Comparison of ENCODE assay signal across 15 cellular contexts in the genomic region with DNA sequence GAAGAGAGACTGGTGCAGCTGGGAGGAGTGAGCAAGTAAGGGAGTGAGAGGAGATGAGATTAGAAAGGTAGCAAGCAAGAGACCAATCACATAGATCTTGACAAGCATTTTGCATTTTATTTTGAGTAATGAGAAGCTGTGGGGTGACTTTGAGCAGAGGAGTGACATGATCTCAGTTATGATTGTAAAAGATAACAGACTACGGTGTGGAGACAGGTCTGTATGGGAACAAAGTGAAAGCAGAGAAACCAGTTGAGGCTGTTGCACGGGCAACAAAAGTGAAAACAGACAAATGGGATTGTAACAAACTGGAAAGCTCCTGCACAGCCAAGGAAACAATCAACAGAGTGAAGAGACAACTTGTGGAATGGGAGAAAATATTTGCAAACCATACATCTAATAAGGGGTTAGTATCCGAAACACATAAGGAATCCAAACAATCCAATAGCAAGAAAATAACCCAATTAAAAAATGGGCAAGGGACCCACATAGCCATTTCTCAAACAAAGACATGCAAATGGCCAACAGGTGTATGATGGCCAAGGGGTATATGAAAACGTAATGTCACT.
DNase-seq lines count a peak whose midpoint lies in the region; ATAC-seq and TF ChIP-seq lines count a peak whose summit lies in the region.
"Had no signal": no experiment of that assay in that cellular context is flagged by ENCODE, and none has a peak within 500 bp of the region (broad histone marks: within the 10 kb centered on the region; RNA-seq: fewer than 3 reads in every experiment).

No MANE protein-coding gene starts in this region.

- H3K36me3 ChIP-seq in SK-N-SH (replicated peaks in 1 of 2; ENCODE audit: control insufficient read depth in 1 of 2, insufficient read depth in 2 of 2, low read length in 1 of 2) (no peaks in the 10 kb centered on the region), PC-3 (ENCODE audit: low read depth, low read length) (no peaks in the 10 kb centered on the region)

- intact Hi-C loops in PC-3 (cut with micrococcal nuclease), result no loop called here

- peaks cover 19% of the 10 kb centered on the region for H3K4me1 Mint-ChIP-seq in mesothelial cell of epicardium

- no peaks in the 10 kb centered on the region for H3K79me2 ChIP-seq in SK-N-SH (ENCODE audit: insufficient read depth)
- no peaks in the 10 kb centered on the region for H3K79me2 ChIP-seq in PC-3 (ENCODE audit: low read length)

- H3K9me2 ChIP-seq in SK-N-SH (no peaks in the 10 kb centered on the region), PC-3 (replicated peaks; ENCODE audit: low read length) (no peaks in the 10 kb centered on the region)

- H3K27ac ChIP-seq in SK-N-SH (ENCODE audit: low read depth in 2 of 2, low read length in 1 of 2) (no peak overlapping the region), PC-3 (ENCODE audit: low read length) (no peak overlapping the region)

- H4K20me1 ChIP-seq in SK-N-SH (ENCODE audit: insufficient read depth) (no peaks in the 10 kb centered on the region), PC-3 (ENCODE audit: low read length) (no peaks in the 10 kb centered on the region)

- no peak overlapping the region for H3K4me3 ChIP-seq in SK-N-SH (ENCODE audit: low read depth in 2 of 2, low read length in 1 of 2)
- no peak overlapping the region for H3K4me3 ChIP-seq in PC-3 (ENCODE audit: low read length)

- H3K4me1 ChIP-seq in SK-N-SH (ENCODE audit: control insufficient read depth in 1 of 2, insufficient read depth in 2 of 2, low read depth in 1 of 2, low read length in 1 of 2), result no peaks in the 10 kb centered on the region
- peaks cover 19% of the 10 kb centered on the region for H3K4me1 ChIP-seq in PC-3 (ENCODE audit: insufficient read depth, low read length)

- H3K9me3 Mint-ChIP-seq in mesothelial cell of epicardium, result no peaks in the 10 kb centered on the region

- H3F3A ChIP-seq in SK-N-SH (replicated peaks; ENCODE audit: insufficient read depth) (no peaks in the 10 kb centered on the region), PC-3 (ENCODE audit: low read length, unreplicated experiment) (peaks cover 3% of the 10 kb centered on the region)

- no peak for TF ChIP-seq RAD21 in SK-N-SH (IDR thresholded peaks at IDR 0.05; ENCODE audit: low read length)

- H3K36me3 Mint-ChIP-seq in mesothelial cell of epicardium, result no peaks in the 10 kb centered on the region

- 0 out of 2 replicates have a peak overlapping the region, but pooled peaks have one; percentile 2 for H2AFZ ChIP-seq in SK-N-SH (ENCODE audit: low read depth)
- H2AFZ ChIP-seq in PC-3 (ENCODE audit: low read length), result peak overlapping the region; percentile 8; the same call in 1 of the 2 replicates

- H3K27me3 ChIP-seq in SK-N-SH (ENCODE audit: insufficient read depth), result no peaks in the 10 kb centered on the region; the same call in 1 of the 2 replicates
- no peaks in the 10 kb centered on the region for H3K27me3 ChIP-seq in PC-3 (ENCODE audit: low read length)

- no peak for TF ChIP-seq EP300 in SK-N-SH (IDR thresholded peaks at IDR 0.05; ENCODE audit: borderline replicate concordance in 1 of 2, low read depth in 1 of 2, low read length in 1 of 2)

- H3K27ac Mint-ChIP-seq in mesothelial cell of epicardium, result peak overlapping the region; percentile 40

- no peak for DNase-seq in SK-N-SH
- no peak for DNase-seq in PC-3
- DNase-seq in mesothelial cell of epicardium (ENCODE audit: low spot score in 2 of 2, unreplicated experiment in 2 of 2), result no peak
- DNase-seq: 8988T, COR-L47, DMS 273 treated with DMSO at 0.1 percent for 48 hours, DND-41, NCI-H1694 treated with DMSO at 0.1 percent for 48 hours, NCI-H524 treated with DMSO at 0.1 percent for 48 hours had no signal

- no peaks in the 10 kb centered on the region for H3K27me3 Mint-ChIP-seq in mesothelial cell of epicardium (ENCODE audit: low read depth)

- CTCF ChIA-PET in SK-N-SH (lab: Yijun Ruan, JAX) (no interaction called here), PC-3 (lab: Charles Lee) (no interaction called here)

- BruUV-seq in PC-3 (replicated peaks; lab: Mats Ljungman, UMichigan), result no TSS peak

- POLR2A ChIA-PET in SK-N-SH (lab: Yijun Ruan, JAX) (no interaction called here), PC-3 (lab: Charles Lee; ENCODE audit: unreplicated experiment) (no interaction called here)

- TF ChIP-seq CTCF in SK-N-SH (IDR thresholded peaks at IDR 0.05) (no peak), PC-3 (conservative IDR thresholded peaks at IDR 0.05; ENCODE audit: low read depth, low read length) (no peak), mesothelial cell of epicardium (IDR thresholded peaks at IDR 0.05; ENCODE audit: unreplicated experiment) (no peak)

- H3K4me2 ChIP-seq in SK-N-SH (no peak overlapping the region), PC-3 (ENCODE audit: low read length) (no peak overlapping the region)

- no peak overlapping the region for H3K4me3 Mint-ChIP-seq in mesothelial cell of epicardium

- WGBS in SK-N-SH (ENCODE audit: low lambda C conversion rate), result 47% methylated on average over 4 of the region's 4 CpGs

- no peak overlapping the region for H3K9ac ChIP-seq in SK-N-SH
- H3K9ac ChIP-seq in PC-3 (ENCODE audit: low read length), result no peak overlapping the region

- ATAC-seq in SK-N-SH treated with all-trans-retinoic acid at 6 μM for 48 hours (no peak), PC-3 (no peak), HG02678 (IDR thresholded peaks at IDR 0.05; ENCODE audit: unreplicated experiment) (no peak), HG02885 (IDR thresholded peaks at IDR 0.05; ENCODE audit: poor library complexity, unreplicated experiment) (no peak), GM21737 (IDR thresholded peaks at IDR 0.05; ENCODE audit: unreplicated experiment) (no peak), HG02798 (IDR thresholded peaks at IDR 0.05; ENCODE audit: poor library complexity, unreplicated experiment) (no peak)
- ATAC-seq: Panc1 had no signal

- H3K9me3 ChIP-seq in SK-N-SH (no peaks in the 10 kb centered on the region), PC-3 (ENCODE audit: low read length) (no peaks in the 10 kb centered on the region)

TF ChIP-seq in SK-N-SH, 30 proteins besides CTCF, POLR2A, EP300 and RAD21 (continues in another document):
- TF ChIP-seq TEAD4 (IDR thresholded peaks at IDR 0.05; ENCODE audit: borderline replicate concordance, insufficient read depth) (no peak), SMC3 (IDR thresholded peaks at IDR 0.05; ENCODE audit: low read depth, low read length) (no peak), EZH2phosphoT487 (IDR thresholded peaks at IDR 0.05; ENCODE audit: borderline replicate concordance, low read depth) (no peak), CHD2 (IDR thresholded peaks at IDR 0.05; ENCODE audit: low read length, partially characterized antibody) (no peak), MEF2A (IDR thresholded peaks at IDR 0.05; ENCODE audit: borderline replicate concordance, low read depth) (no peak), NFIC (IDR thresholded peaks at IDR 0.05; ENCODE audit: borderline replicate concordance) (no peak), ELF1 (IDR thresholded peaks at IDR 0.05) (no peak), SIN3A (IDR thresholded peaks at IDR 0.05; ENCODE audit: borderline replicate concordance, low read depth, low read length) (no peak), NRF1 (IDR thresholded peaks at IDR 0.05; ENCODE audit: low read depth, low read length) (no peak), FOSL2 (IDR thresholded peaks at IDR 0.05; ENCODE audit: borderline replicate concordance, low read depth) (no peak), GABPA (IDR thresholded peaks at IDR 0.05; ENCODE audit: low read depth) (no peak), TAF1 (IDR thresholded peaks at IDR 0.05; ENCODE audit: borderline replicate concordance, low read depth, low read length) (no peak), FOXJ3 (CRISPR knock-in tag; IDR thresholded peaks at IDR 0.05) (no peak)
- TF ChIP-seq, protein P1, sequence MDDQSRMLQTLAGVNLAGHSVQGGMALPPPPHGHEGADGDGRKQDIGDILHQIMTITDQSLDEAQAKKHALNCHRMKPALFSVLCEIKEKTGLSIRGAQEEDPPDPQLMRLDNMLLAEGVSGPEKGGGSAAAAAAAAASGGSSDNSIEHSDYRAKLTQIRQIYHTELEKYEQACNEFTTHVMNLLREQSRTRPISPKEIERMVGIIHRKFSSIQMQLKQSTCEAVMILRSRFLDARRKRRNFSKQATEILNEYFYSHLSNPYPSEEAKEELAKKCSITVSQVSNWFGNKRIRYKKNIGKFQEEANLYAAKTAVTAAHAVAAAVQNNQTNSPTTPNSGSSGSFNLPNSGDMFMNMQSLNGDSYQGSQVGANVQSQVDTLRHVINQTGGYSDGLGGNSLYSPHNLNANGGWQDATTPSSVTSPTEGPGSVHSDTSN (IDR thresholded peaks at IDR 0.05), result no peak

TF ChIP-seq in SK-N-SH treated with all-trans-retinoic acid at 6 μM for 48 hours, 23 proteins besides CTCF, POLR2A, EP300 and RAD21:
- no peak for TF ChIP-seq ARNTL (CRISPR knock-in tag; IDR thresholded peaks at IDR 0.05; ENCODE audit: borderline replicate concordance, low read depth)
- no peak for TF ChIP-seq ESRRG (CRISPR knock-in tag; IDR thresholded peaks at IDR 0.05)
- no peak for TF ChIP-seq ZFP30 (CRISPR knock-in tag; IDR thresholded peaks at IDR 0.05)
- no peak for TF ChIP-seq ZNF565 (CRISPR knock-in tag; conservative IDR thresholded peaks at IDR 0.05; ENCODE audit: low read depth)
- TF ChIP-seq ZFP3 (CRISPR knock-in tag; IDR thresholded peaks at IDR 0.05), result no peak
TF ChIP-seq in SK-N-SH treated with all-trans-retinoic acid at 6 μM for 48 hours: peak in this region for 0.
